Comparison of ENCODE assay signal across 8 cellular contexts in genomic region chr22:21942407-21942895, GRCh38. TPM values are rescaled to one million over a fixed set of nuclear protein-coding genes. Genes with fewer than 3 reads are reported as not detected.
DNase-seq lines count a peak whose midpoint lies in the region; ATAC-seq and TF ChIP-seq lines count a peak whose summit lies in the region.

No MANE protein-coding gene starts in this region.

- no peak for ATAC-seq in GM18858 (IDR thresholded peaks at IDR 0.05; ENCODE audit: unreplicated experiment)

- no peaks in the 10 kb centered on the region for H3K27me3 Mint-ChIP-seq in T-helper 2 cell treated with Interferon-gamma antibody and Interleukin-4, amounts not matched to agents 5 μg/mL and 100 μg/mL, for 36 hours (ENCODE audit: low read depth)

- peaks cover 19% of the 10 kb centered on the region for H3K4me1 Mint-ChIP-seq in T-helper 2 cell treated with Interferon-gamma antibody and Interleukin-4, amounts not matched to agents 5 μg/mL and 100 μg/mL, for 36 hours (ENCODE audit: low read depth)

- no peaks in the 10 kb centered on the region for H3K9me3 ChIP-seq in esophagus muscularis mucosa
- no peaks in the 10 kb centered on the region for H3K9me3 ChIP-seq in parathyroid adenoma (ENCODE audit: control insufficient read depth, low read length)
- no peaks in the 10 kb centered on the region for H3K9me3 ChIP-seq in WERI-Rb-1 (ENCODE audit: severe bottlenecking)

- intact Hi-C loops in esophagus muscularis mucosa (cut with DNase I), result no loop called here

- no peak overlapping the region for H3K4me2 ChIP-seq in parathyroid adenoma (ENCODE audit: low read length)

- H3K36me3 Mint-ChIP-seq in T-helper 2 cell treated with Interferon-gamma antibody and Interleukin-4, amounts not matched to agents 5 μg/mL and 100 μg/mL, for 36 hours (ENCODE audit: low read depth), result no peaks in the 10 kb centered on the region

- H3K79me2 ChIP-seq in parathyroid adenoma, result no peaks in the 10 kb centered on the region

- DNase-seq in HK-2 (ENCODE audit: unreplicated experiment) (peak; percentile 71), esophagus muscularis mucosa (ENCODE audit: extremely low spot score) (no peak), iPS-NIHi7 (ENCODE audit: extremely low spot score) (no peak), NCI-H2171 (lab: John Stamatoyannopoulos, UW) (no peak), WERI-Rb-1 (no peak)
- DNase-seq in T-helper 2 cell treated with Interferon-gamma antibody and Interleukin-4, amounts not matched to agents 5 μg/mL and 100 μg/mL, for 36 hours (ENCODE audit: low spot score), result peak; percentile 45

- no peak for TF ChIP-seq CTCF in esophagus muscularis mucosa (IDR thresholded peaks at IDR 0.05)
- TF ChIP-seq CTCF in parathyroid adenoma (IDR thresholded peaks at IDR 0.05), result no peak
- TF ChIP-seq CTCF in WERI-Rb-1 (IDR thresholded peaks at IDR 0.05; ENCODE audit: low read depth, low read length), result no peak

- no peak for TF ChIP-seq POLR2A in esophagus muscularis mucosa (IDR thresholded peaks at IDR 0.05; ENCODE audit: low read depth)

- H3K27ac ChIP-seq in esophagus muscularis mucosa (replicated peaks in 1 of 4), result peak overlapping the region; percentile 92 to 98 (median 94)
- peak overlapping the region; percentile 51 for H3K27ac ChIP-seq in parathyroid adenoma
- no peak overlapping the region for H3K27ac ChIP-seq in WERI-Rb-1

- H3K4me3 Mint-ChIP-seq in T-helper 2 cell treated with Interferon-gamma antibody and Interleukin-4, amounts not matched to agents 5 μg/mL and 100 μg/mL, for 36 hours, result no peak overlapping the region

- H2AFZ ChIP-seq in parathyroid adenoma, result no peak overlapping the region

- peak overlapping the region; percentile 51 for H3K27ac Mint-ChIP-seq in T-helper 2 cell treated with Interferon-gamma antibody and Interleukin-4, amounts not matched to agents 5 μg/mL and 100 μg/mL, for 36 hours

- no peaks in the 10 kb centered on the region for H3K9me3 Mint-ChIP-seq in T-helper 2 cell treated with Interferon-gamma antibody and Interleukin-4, amounts not matched to agents 5 μg/mL and 100 μg/mL, for 36 hours

- TF ChIP-seq EP300 in esophagus muscularis mucosa (IDR thresholded peaks at IDR 0.05), result no peak

- 19% methylated on average over 8 of the region's 8 CpGs for WGBS in esophagus muscularis mucosa

- no peak overlapping the region for H3K9ac ChIP-seq in parathyroid adenoma

- H3K4me3 ChIP-seq in esophagus muscularis mucosa (peak overlapping the region in 3 of 4 donors; percentile 8 to 24 (median 16)), parathyroid adenoma (ENCODE audit: low read depth, low read length) (no peak overlapping the region), WERI-Rb-1 (ENCODE audit: low read depth, low read length) (no peak overlapping the region)

- H3K4me1 ChIP-seq in esophagus muscularis mucosa, result peaks cover 87 to 100% (median 94%) of the 10 kb centered on the region in 4 donors
- H3K4me1 ChIP-seq in parathyroid adenoma, result peaks cover 2% of the 10 kb centered on the region

- no peaks in the 10 kb centered on the region for H3K27me3 ChIP-seq in esophagus muscularis mucosa
- H3K27me3 ChIP-seq in parathyroid adenoma (ENCODE audit: control insufficient read depth, insufficient read depth, low read length), result no peaks in the 10 kb centered on the region
- no peaks in the 10 kb centered on the region for H3K27me3 ChIP-seq in WERI-Rb-1 (ENCODE audit: insufficient read depth, low read depth, severe bottlenecking)

- H3K36me3 ChIP-seq in esophagus muscularis mucosa, result peaks cover 13 to 47% (median 39%) of the 10 kb centered on the region in 4 donors
- H3K36me3 ChIP-seq in parathyroid adenoma (ENCODE audit: control insufficient read depth, insufficient read depth, low read length), result no peaks in the 10 kb centered on the region
- peaks cover 3% of the 10 kb centered on the region for H3K36me3 ChIP-seq in WERI-Rb-1

RNA-seq across cellular contexts. Expression of gene PPM1F, which starts 10.2 kb away (rescaled TPM):
- 10 to 100 TPM; 30.3 to 88.5 (median 74.1) TPM for total RNA-seq in esophagus muscularis mucosa

RNA-seq across cellular contexts. Expression of gene TOP3B, which starts 40.1 kb away (rescaled TPM):
- total RNA-seq in esophagus muscularis mucosa, result 10 to 100 TPM; 12.3 to 27.5 (median 20.4) TPM

Comparison
In these comparisons a context has a peak if more than half of its experiments do, and no peak if none do; other contexts are left out.
1. DNase-seq: peak in HK-2 (single experiment) and T-helper 2 cell treated with Interferon-gamma antibody and Interleukin-4, amounts not matched to agents 5 μg/mL and 100 μg/mL, for 36 hours (single experiment); none in esophagus muscularis mucosa (single experiment), iPS-NIHi7 (single experiment), NCI-H2171 (single experiment) and WERI-Rb-1 (single experiment).
2. H3K4me3 ChIP-seq: peak in esophagus muscularis mucosa (3 of 4); none in parathyroid adenoma (single experiment) and WERI-Rb-1 (single experiment).